8 cellular contexts compared by ENCODE assay signal in the genomic region with DNA sequence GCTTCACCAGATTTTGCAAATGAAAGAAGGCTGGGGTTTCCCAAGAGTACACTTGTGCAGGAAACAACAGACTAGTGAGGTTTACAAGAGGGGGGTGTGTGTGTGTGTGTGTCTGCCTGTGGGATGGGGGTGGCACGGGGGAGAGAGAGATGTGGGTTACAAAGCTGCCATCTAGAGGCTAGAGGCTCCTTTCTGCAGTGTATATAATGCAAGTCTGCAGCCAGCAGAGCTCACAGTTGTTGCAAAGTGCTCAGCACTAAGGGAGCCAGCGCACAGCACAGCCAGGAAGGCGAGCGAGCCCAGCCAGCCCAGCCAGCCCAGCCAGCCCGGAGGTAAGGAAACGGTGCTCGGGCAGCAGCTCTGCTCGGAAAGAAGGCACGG. TPM values are rescaled to one million over a fixed set of nuclear protein-coding genes. Genes with fewer than 3 reads are reported as not detected.
DNase-seq lines count a peak whose midpoint lies in the region; ATAC-seq, FAIRE-seq and TF ChIP-seq lines count a peak whose summit lies in the region.

ACKR3 (plus strand) TSS at position 233 of the 381 bp plus-strand sequence. CDS start 10,641 bp downstream, outside the sequence.

- H2BK120ac ChIP-seq in trophoblast cell (ENCODE audit: insufficient read depth, low read length, poor library complexity): no peak within 1 kb of the TSS

- H2AFZ ChIP-seq in trophoblast cell (ENCODE audit: insufficient read depth, low read length, poor library complexity): no peak within 1 kb of the TSS

- DNase-seq in DMS 273 (lab: John Stamatoyannopoulos, UW; ENCODE audit: unreplicated experiment) (peak; percentile 92), HTR-8/SVneo (ENCODE audit: insufficient read length, low spot score) (peak; percentile 48), SHP77 (lab: John Stamatoyannopoulos, UW) (peak; percentile 59 to 79), Right ventricle myocardium superior (peak; percentile 84), trophoblast cell (peak; percentile 63 to 77), transverse colon (peak; percentile 66)
- peak; percentile 46 to 60 for DNase-seq in activated naive CD4-positive, alpha-beta T cell treated with anti-CD3 and anti-CD28 coated beads, Interleukin-2, amount 50 U/mL, for 72 hours (ENCODE audit: low spot score in 2 of 2)

- H4K91ac ChIP-seq in trophoblast cell (ENCODE audit: low read depth, low read length): peak within 1 kb of the TSS; percentile 97

- H3K4me2 ChIP-seq in trophoblast cell (ENCODE audit: low read length): peak within 1 kb of the TSS; percentile 93

- WGBS in trophoblast cell (ENCODE audit: extremely low coverage, insufficient coverage, insufficient read length): no CpG with 5 or more reads among the region's 9 CpGs
- WGBS in transverse colon (ENCODE audit: low coverage in 1 of 2), 2 donors: 0 to 6% methylated on average over 1 to 9 of the region's 9 CpGs

- H3K79me1 ChIP-seq in trophoblast cell (ENCODE audit: low read length): peaks cover 49% of the 10 kb centered on the region

- no peak within 1 kb of the TSS for H3K23ac ChIP-seq in trophoblast cell (ENCODE audit: low read length)

- peak within 1 kb of the TSS; percentile 38 for H3K14ac ChIP-seq in trophoblast cell (ENCODE audit: low read length)

- FAIRE-seq in HTR-8/SVneo (lab: Jason Lieb, UNC): peak; percentile 9

- no peak within 1 kb of the TSS for H2AK5ac ChIP-seq in trophoblast cell (ENCODE audit: low read length)

- H3K27ac ChIP-seq in trophoblast cell (ENCODE audit: low read depth, low read length): peak within 1 kb of the TSS; percentile 91
- H3K27ac ChIP-seq in transverse colon: peak within 1 kb of the TSS; percentile 84 to 87 (median 86)

- H3K18ac ChIP-seq in trophoblast cell (ENCODE audit: low read length): peak within 1 kb of the TSS; percentile 32

- H3K9ac ChIP-seq in trophoblast cell (ENCODE audit: low read length): peak within 1 kb of the TSS; percentile 90

- H3K9me3 ChIP-seq in trophoblast cell (ENCODE audit: insufficient read depth, low read depth, low read length): no peaks in the 10 kb centered on the region
- H3K9me3 ChIP-seq in transverse colon: no peaks in the 10 kb centered on the region

- H3K4me1 ChIP-seq in trophoblast cell (ENCODE audit: control insufficient read depth in 1 of 2, insufficient read depth in 2 of 2, low read length in 2 of 2): peaks cover 21 to 28% of the 10 kb centered on the region in 2 experiments
- peaks cover 5 to 35% (median 22%) of the 10 kb centered on the region in 4 donors for H3K4me1 ChIP-seq in transverse colon

- H2BK12ac ChIP-seq in trophoblast cell (ENCODE audit: low read length): no peak within 1 kb of the TSS

- no peaks in the 10 kb centered on the region for H3K36me3 Mint-ChIP-seq in activated naive CD4-positive, alpha-beta T cell treated with anti-CD3 and anti-CD28 coated beads, Interleukin-2, amount 50 U/mL, for 72 hours

- H2BK5ac ChIP-seq in trophoblast cell (ENCODE audit: low read depth, low read length, poor library complexity): peak within 1 kb of the TSS; percentile 97

- H3K9me3 Mint-ChIP-seq in activated naive CD4-positive, alpha-beta T cell treated with anti-CD3 and anti-CD28 coated beads, Interleukin-2, amount 50 U/mL, for 72 hours: no peaks in the 10 kb centered on the region

- TF ChIP-seq EP300 in transverse colon (IDR thresholded peaks at IDR 0.05; ENCODE audit: low read depth): no peak

- peak; percentile 77 for TF ChIP-seq POLR2A in transverse colon (IDR thresholded peaks at IDR 0.05)

- intact Hi-C loops in Right ventricle myocardium superior (cut with DNase I) (loop anchor here (5.0 kb wide), 1 partner anchor 57 kb away; no protein-coding TSS in a partner anchor), transverse colon (cut with DNase I; ENCODE audit: low total_unique reads) (loop anchor here (2.0 kb wide), 1 partner anchor 57 kb away; no protein-coding TSS in a partner anchor)

- no peaks in the 10 kb centered on the region for H3K27me3 ChIP-seq in trophoblast cell (ENCODE audit: insufficient read depth, low read length)
- H3K27me3 ChIP-seq in transverse colon: peaks cover 53% of the 10 kb centered on the region

- TF ChIP-seq CTCF in transverse colon (IDR thresholded peaks at IDR 0.05): peak in 4 of 5 experiments; percentile 23 to 38 (median 28)

- H3K4ac ChIP-seq in trophoblast cell (ENCODE audit: low read depth, low read length): peak within 1 kb of the TSS; percentile 72

- peak within 1 kb of the TSS; percentile 8 for H4K8ac ChIP-seq in trophoblast cell (ENCODE audit: low read depth, low read length)

- H3K79me2 ChIP-seq in trophoblast cell (ENCODE audit: control insufficient read depth, insufficient read depth, low read length, poor library complexity): peaks cover 48% of the 10 kb centered on the region

- ATAC-seq in GM21381 (IDR thresholded peaks at IDR 0.05; ENCODE audit: unreplicated experiment) (peak; percentile 85), Right ventricle myocardium superior (ENCODE audit: poor library complexity) (peak; percentile 76)
- ATAC-seq in activated naive CD4-positive, alpha-beta T cell treated with anti-CD3 and anti-CD28 coated beads, Interleukin-2, amount 50 U/mL, for 72 hours: peak; percentile 81 to 95

- in situ Hi-C loops in transverse colon (cut with MboI; ENCODE audit: low pct_ligation_motif_present in 1 of 4, low pct_unique_long_range_greater_than_20kb in 1 of 4, low sequenced_read_pairs in 3 of 4): loop anchor here in 1 of 4 donors (10.0 kb wide), 1 partner anchor 55 kb away; no protein-coding TSS in a partner anchor

- H3K4me3 ChIP-seq in trophoblast cell (ENCODE audit: low read depth, low read length) (peak within 1 kb of the TSS; percentile 74), transverse colon (peak within 1 kb of the TSS; percentile 5 to 49 (median 31))

- H3K36me3 ChIP-seq in trophoblast cell (ENCODE audit: control insufficient read depth in 1 of 2, insufficient read depth in 2 of 2, low read length in 2 of 2) (peaks cover 16 to 18% of the 10 kb centered on the region in 2 experiments), transverse colon (no peaks in the 10 kb centered on the region)

- no peak within 1 kb of the TSS for H3K27ac Mint-ChIP-seq in activated naive CD4-positive, alpha-beta T cell treated with anti-CD3 and anti-CD28 coated beads, Interleukin-2, amount 50 U/mL, for 72 hours

- no peak within 1 kb of the TSS for H4K12ac ChIP-seq in trophoblast cell (ENCODE audit: low read depth, low read length)

RNA-seq across cellular contexts. Expression of gene ACKR3, which starts in this region (rescaled TPM):
- 1 to 10 TPM in 1 of 2 donors, under 1 TPM in 1; 0.54 to 2.2 TPM for total RNA-seq in activated naive CD4-positive, alpha-beta T cell treated with anti-CD3 and anti-CD28 coated beads, Interleukin-2, amount 50 U/mL, for 72 hours
- 27.9 TPM for total RNA-seq in Right ventricle myocardium superior
- polyA plus RNA-seq in trophoblast cell (2013): 301 and 313 TPM in 2 replicates
- total RNA-seq in transverse colon: 10 to 100 TPM in 1 of 4 donors, 1 to 10 TPM in 3; 4.2 to 16.5 (median 7.7) TPM

Comparison
In these comparisons a context has a peak if more than half of its experiments do, and no peak if none do; other contexts are left out.
1. Peak in every context shown above with its lines: DNase-seq, ATAC-seq, H3K4me3 ChIP-seq and H3K27ac ChIP-seq.